1 cellular context compared by ENCODE assay signal in the genomic region with DNA sequence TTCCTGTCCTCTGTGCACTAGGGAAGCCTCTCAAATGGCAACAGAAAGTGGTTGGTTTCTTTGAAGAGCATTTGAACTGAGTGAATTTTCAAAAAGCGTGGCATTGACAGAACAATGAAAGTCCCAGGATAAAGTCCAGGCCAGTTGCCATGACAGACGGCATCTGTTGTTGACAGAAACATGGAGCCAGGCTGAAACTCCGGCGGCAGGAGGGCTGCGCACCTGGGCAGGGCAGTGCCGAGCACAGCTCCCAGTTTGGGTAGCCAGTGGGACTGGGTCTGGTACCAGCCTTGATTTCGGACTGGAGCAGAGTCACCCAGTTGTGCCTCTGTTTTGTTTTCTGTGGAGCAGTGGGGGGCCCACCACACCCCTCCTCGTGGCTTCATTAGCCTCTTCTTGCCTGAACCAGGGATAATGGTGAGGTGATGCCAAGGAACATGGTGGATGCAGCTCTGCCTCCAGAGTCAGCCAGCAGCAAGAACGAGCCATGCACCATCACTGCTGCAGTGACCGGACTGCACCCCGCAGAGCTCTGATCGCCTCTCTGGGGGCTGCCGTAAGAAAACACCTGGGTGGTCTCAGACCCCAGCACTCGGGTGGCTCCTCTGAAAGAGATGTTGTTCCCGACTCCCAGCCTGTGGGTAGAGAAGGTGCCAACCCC.
TF ChIP-seq lines count a peak whose summit lies in the region.

No MANE protein-coding gene starts in this region.

TF ChIP-seq in H1, 55 proteins besides CTCF, POLR2A, EP300 and RAD21:
- TF ChIP-seq CHD1 (IDR thresholded peaks at IDR 0.05; ENCODE audit: low read depth, low read length), result no peak
- TF ChIP-seq SIN3A (conservative IDR thresholded peaks at IDR 0.05 in 1 of 2, IDR thresholded peaks at IDR 0.05 in 1 of 2; ENCODE audit: low read depth in 1 of 2, low read length in 2 of 2), result no peak
- no peak for TF ChIP-seq SP1 (IDR thresholded peaks at IDR 0.05; ENCODE audit: low read depth, low read length)
